Comparison of ENCODE assay signal across 16 cellular contexts in the genomic region with DNA sequence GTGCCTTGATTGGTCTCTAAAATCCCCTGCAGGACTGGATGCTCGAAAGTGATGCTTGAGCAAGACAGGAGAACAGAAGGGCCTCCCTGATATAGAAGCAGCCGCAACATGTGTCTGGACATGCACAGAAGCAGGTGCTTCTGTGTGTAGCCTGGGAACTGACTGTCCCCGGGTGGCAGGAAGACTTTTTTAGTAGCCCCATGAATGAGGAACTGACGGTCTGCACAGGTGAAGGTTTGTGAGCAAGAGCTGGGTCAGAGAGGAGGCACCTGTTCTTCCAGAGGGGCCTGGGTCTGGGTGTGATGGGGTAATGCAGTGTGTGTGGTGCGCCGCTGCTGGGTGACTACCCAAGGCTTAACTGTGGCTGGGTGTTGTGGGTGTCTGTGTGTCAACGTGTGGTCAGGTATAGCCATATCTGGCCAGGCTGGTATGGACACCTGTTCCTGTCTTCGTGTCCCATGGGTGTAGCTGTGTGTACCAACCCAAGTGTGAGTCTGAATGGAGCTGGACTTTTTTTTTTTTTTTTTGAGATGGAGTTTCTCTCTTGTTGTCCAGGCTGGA. TPM values are rescaled to one million over a fixed set of nuclear protein-coding genes. Genes with fewer than 3 reads are reported as not detected.
"Had no signal": no experiment of that assay in that cellular context is flagged by ENCODE, and none has a peak within 500 bp of the region (broad histone marks: within the 10 kb centered on the region; RNA-seq: fewer than 3 reads in every experiment).

No MANE protein-coding gene starts in this region.

- H3K4me1 ChIP-seq: prostate gland, right lobe of liver, spleen had no signal

- DNase-seq: activated gamma-delta T cell, occipital lobe, spleen, T1000 had no signal

- H3K36me3 Mint-ChIP-seq: activated naive CD8-positive, alpha-beta T cell; brain; naive thymus-derived CD8-positive, alpha-beta T cell; stimulated activated memory B cell treated with anti-CD40 and anti-IgM and Interleukin-4, amounts not matched to agents 10 μg/mL and 1 μg/mL and 100 μg/mL, for 72 hours; T-cell had no signal

- H3K4me3 Mint-ChIP-seq: activated naive CD8-positive, alpha-beta T cell; activated T-cell treated with anti-CD3 and anti-CD28 coated beads, Interleukin-2, amount 50 U/mL, for 4 hours; brain; naive thymus-derived CD8-positive, alpha-beta T cell; stimulated activated memory B cell treated with anti-CD40 and anti-IgM and Interleukin-4, amounts not matched to agents 10 μg/mL and 1 μg/mL and 100 μg/mL, for 72 hours; T-cell had no signal

- H3K4me3 ChIP-seq: prostate gland, right lobe of liver, spleen, tibial nerve had no signal

- H3K9me3 Mint-ChIP-seq: activated T-cell treated with anti-CD3 and anti-CD28 coated beads, Interleukin-2, amount 50 U/mL, for 4 hours; brain; naive thymus-derived CD8-positive, alpha-beta T cell; stimulated activated memory B cell treated with anti-CD40 and anti-IgM and Interleukin-4, amounts not matched to agents 10 μg/mL and 1 μg/mL and 100 μg/mL, for 72 hours; T-cell had no signal

- H3K9me3 ChIP-seq: prostate gland, right lobe of liver, spleen, tibial nerve had no signal

- H3K27me3 Mint-ChIP-seq: activated naive CD8-positive, alpha-beta T cell; brain had no signal

- H3K27ac Mint-ChIP-seq: activated naive CD8-positive, alpha-beta T cell; naive thymus-derived CD8-positive, alpha-beta T cell; stimulated activated memory B cell treated with anti-CD40 and anti-IgM and Interleukin-4, amounts not matched to agents 10 μg/mL and 1 μg/mL and 100 μg/mL, for 72 hours; T-cell had no signal

- H3K27me3 ChIP-seq: right lobe of liver, tibial nerve had no signal

- H3K4me1 Mint-ChIP-seq: naive thymus-derived CD8-positive, alpha-beta T cell; stimulated activated memory B cell treated with anti-CD40 and anti-IgM and Interleukin-4, amounts not matched to agents 10 μg/mL and 1 μg/mL and 100 μg/mL, for 72 hours; T-cell had no signal

- H3K36me3 ChIP-seq: prostate gland, right lobe of liver, spleen, tibial nerve had no signal

RNA-seq across cellular contexts. Expression of a gene that starts 39.1 kb away (rescaled TPM):
- total RNA-seq: fibroblast of villous mesenchyme, lung microvascular endothelial cell, subcutaneous adipose tissue had no signal
- polyA plus RNA-seq: naive thymus-derived CD8-positive, alpha-beta T cell had no signal
